ENCODE assay signal across 24 cellular contexts in the genomic region with DNA sequence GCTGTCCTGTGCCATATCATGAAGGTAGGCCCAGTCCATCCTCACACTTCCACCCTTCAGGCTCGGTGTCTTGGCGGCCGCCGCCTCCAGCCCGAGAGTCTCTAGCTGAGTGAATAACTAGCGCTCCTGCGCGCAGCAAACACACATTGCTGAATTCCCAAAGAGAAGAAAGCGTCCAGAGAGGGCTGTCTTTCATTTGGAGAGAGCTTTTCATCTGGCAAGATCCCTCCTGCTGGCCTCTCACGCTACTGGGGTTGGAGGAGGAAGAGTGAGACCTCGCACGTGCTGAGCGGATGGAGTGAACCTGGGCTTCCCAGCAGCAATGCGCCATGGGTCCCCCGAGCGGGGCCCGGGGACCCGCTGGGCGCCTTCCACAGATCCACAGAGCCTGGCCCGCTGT.
"Had no signal": no experiment of that assay in that cellular context is flagged by ENCODE, and none has a peak within 500 bp of the region (broad histone marks: within the 10 kb centered on the region; RNA-seq: fewer than 3 reads in every experiment).

No MANE protein-coding gene starts in this region.

- H3K4me3 Mint-ChIP-seq: activated CD4-positive, alpha-beta T cell treated with anti-CD3 and anti-CD28 coated beads, Interleukin-2, amount 10 ng/mL, durations not matched to agents 7 days and 5 days; activated CD8-positive, alpha-beta T cell treated with anti-CD3 and anti-CD28 coated beads, Interleukin-2, amount 10 ng/mL, durations not matched to agents 7 days and 5 days; activated T-cell treated with anti-CD3 and anti-CD28 coated beads, Interleukin-2, amount 50 U/mL, for 4 hours; stimulated activated memory B cell treated with anti-CD40 and anti-IgM and Interleukin-4, amounts not matched to agents 10 μg/mL and 1 μg/mL and 100 μg/mL, for 72 hours had no signal

- H3K4me3 ChIP-seq: ascending aorta, breast epithelium, esophagus squamous epithelium, hepatocyte, left lung, pancreas, right lobe of liver, thoracic aorta, upper lobe of right lung had no signal

- H3K9me3 ChIP-seq: ascending aorta, breast epithelium, left lung, neutrophil, pancreas, right lobe of liver, upper lobe of right lung had no signal

- H3K36me3 ChIP-seq: ascending aorta, breast epithelium, esophagus squamous epithelium, left lung, neutrophil, pancreas, right lobe of liver, thoracic aorta, upper lobe of right lung had no signal

- H3K4me1 Mint-ChIP-seq: activated CD4-positive, alpha-beta T cell treated with anti-CD3 and anti-CD28 coated beads, Interleukin-2, amount 10 ng/mL, durations not matched to agents 7 days and 5 days; stimulated activated memory B cell treated with anti-CD40 and anti-IgM and Interleukin-4, amounts not matched to agents 10 μg/mL and 1 μg/mL and 100 μg/mL, for 72 hours had no signal

- H3K27me3 ChIP-seq: ascending aorta, breast epithelium, pancreas had no signal

- H3K27ac Mint-ChIP-seq: activated CD4-positive, alpha-beta T cell treated with anti-CD3 and anti-CD28 coated beads, Interleukin-2, amount 10 ng/mL, durations not matched to agents 7 days and 5 days; activated CD8-positive, alpha-beta T cell treated with anti-CD3 and anti-CD28 coated beads, Interleukin-2, amount 10 ng/mL, durations not matched to agents 7 days and 5 days; stimulated activated memory B cell treated with anti-CD40 and anti-IgM and Interleukin-4, amounts not matched to agents 10 μg/mL and 1 μg/mL and 100 μg/mL, for 72 hours had no signal

- DNase-seq: activated CD4-positive, alpha-beta T cell treated with anti-CD3 and anti-CD28 coated beads, Interleukin-2, amount 10 ng/mL, durations not matched to agents 7 days and 5 days; activated CD8-positive, alpha-beta T cell treated with anti-CD3 and anti-CD28 coated beads, Interleukin-2, amount 10 ng/mL, durations not matched to agents 7 days and 5 days; activated effector memory CD4-positive, alpha-beta T cell treated with Interleukin-2 at 50 U/mL for 16 hours; activated naive CD4-positive, alpha-beta T cell treated with anti-CD3 and anti-CD28 coated beads, Interleukin-2, amount 50 U/mL, for 16 hours; activated T-cell treated with anti-CD3 and anti-CD28 coated beads, Interleukin-2, amount 50 U/mL, for 4 hours; cerebellar nuclear complex; cortex of kidney; effector memory CD4-positive, alpha-beta T cell; esophagus squamous epithelium; left lung; mammary epithelial cell; pancreas; right lobe of liver; small intestine; stimulated activated CD4-positive, alpha-beta T cell treated with anti-CD3 and anti-CD28 coated beads, Interleukin-4, amount 100 ng/mL, for 4 hours; T-helper 1 cell; T-helper 9 cell; upper lobe of right lung had no signal

- H3K36me3 Mint-ChIP-seq: stimulated activated memory B cell treated with anti-CD40 and anti-IgM and Interleukin-4, amounts not matched to agents 10 μg/mL and 1 μg/mL and 100 μg/mL, for 72 hours had no signal

- H3K4me1 ChIP-seq: ascending aorta, breast epithelium, esophagus squamous epithelium, left lung, pancreas, upper lobe of right lung had no signal

- H3K27ac ChIP-seq: ascending aorta, breast epithelium, esophagus squamous epithelium, hepatocyte, left lung, neutrophil, pancreas, right lobe of liver, thoracic aorta, upper lobe of right lung had no signal

- H3K9me3 Mint-ChIP-seq: activated CD4-positive, alpha-beta T cell treated with anti-CD3 and anti-CD28 coated beads, Interleukin-2, amount 10 ng/mL, durations not matched to agents 7 days and 5 days; activated T-cell treated with anti-CD3 and anti-CD28 coated beads, Interleukin-2, amount 50 U/mL, for 4 hours; stimulated activated memory B cell treated with anti-CD40 and anti-IgM and Interleukin-4, amounts not matched to agents 10 μg/mL and 1 μg/mL and 100 μg/mL, for 72 hours had no signal
